Comparison of ENCODE assay signal across 12 cellular contexts in genomic region chr3:178676942-178677606, GRCh38.
A peak's percentile ranks its signal among the peaks of the same experiment; 100 is the strongest.
DNase-seq lines count a peak whose midpoint lies in the region; ATAC-seq, FAIRE-seq and TF ChIP-seq lines count a peak whose summit lies in the region.
"Had no signal": no experiment of that assay in that cellular context is flagged by ENCODE, and none has a peak within 500 bp of the region (broad histone marks: within the 10 kb centered on the region; RNA-seq: fewer than 3 reads in every experiment).

No MANE protein-coding gene starts in this region.

- FAIRE-seq in pancreas (lab: Jason Lieb, UNC), result no peak
- FAIRE-seq: H54 had no signal

- ATAC-seq in HG02623 (IDR thresholded peaks at IDR 0.05; ENCODE audit: unreplicated experiment) (peak; percentile 64), HG03469 (IDR thresholded peaks at IDR 0.05; ENCODE audit: unreplicated experiment) (peak; percentile 33), pancreas (no peak)
- no peak for ATAC-seq in stimulated activated naive CD8-positive, alpha-beta T cell treated with anti-CD3 and anti-CD28 coated beads, Interleukin-15, amount 100 ng/mL, for 72 hours
- ATAC-seq in stimulated activated naive CD8-positive, alpha-beta T cell treated with anti-CD3 and anti-CD28 coated beads, Interleukin-15, Interleukin-2, amounts not matched to agents 100 U/mL and 50 U/mL, for 24 hours, result no peak
- ATAC-seq: activated T-cell treated with anti-CD3 and anti-CD28 coated beads, Interleukin-2, amount 50 U/mL, for 72 hours; esophagus mucosa had no signal

- intact Hi-C loops in pancreas (cut with DNase I) (no loop called here), esophagus squamous epithelium (cut with DNase I) (no loop called here)

- DNase-seq in GM10266 (ENCODE audit: extremely low spot score) (peak; percentile 51), GM19240 (ENCODE audit: insufficient read length, low spot score) (peak; percentile 4), pancreas (no peak), esophagus squamous epithelium (lab: John Stamatoyannopoulos, UW) (no peak)
- DNase-seq in stimulated activated naive CD8-positive, alpha-beta T cell treated with anti-CD3 and anti-CD28 coated beads, Interleukin-15, amount 100 ng/mL, for 72 hours, result no peak
- DNase-seq in stimulated activated naive CD8-positive, alpha-beta T cell treated with anti-CD3 and anti-CD28 coated beads, Interleukin-15, Interleukin-2, amounts not matched to agents 100 U/mL and 50 U/mL, for 24 hours, result no peak
- DNase-seq: activated T-cell treated with anti-CD3 and anti-CD28 coated beads, Interleukin-2, amount 50 U/mL, for 72 hours; NCI-H345 had no signal

- H3K9me3 Mint-ChIP-seq in stimulated activated naive CD8-positive, alpha-beta T cell treated with anti-CD3 and anti-CD28 coated beads, Interleukin-15, amount 100 ng/mL, for 72 hours, result no peaks in the 10 kb centered on the region
- H3K9me3 Mint-ChIP-seq: activated T-cell treated with anti-CD3 and anti-CD28 coated beads, Interleukin-2, amount 50 U/mL, for 72 hours had no signal

- H3K9me3 ChIP-seq in pancreas (no peaks in the 10 kb centered on the region), esophagus squamous epithelium (no peaks in the 10 kb centered on the region)

- TF ChIP-seq CTCF in GM10266 (IDR thresholded peaks at IDR 0.05; ENCODE audit: control insufficient read depth, insufficient read depth, low read depth, missing control alignments) (no peak), pancreas (IDR thresholded peaks at IDR 0.05) (no peak), esophagus squamous epithelium (IDR thresholded peaks at IDR 0.05) (no peak)

- no peak for TF ChIP-seq POLR2A in esophagus squamous epithelium (IDR thresholded peaks at IDR 0.05)

- no peak overlapping the region for H3K27ac ChIP-seq in pancreas
- no peak overlapping the region for H3K27ac ChIP-seq in esophagus squamous epithelium

- no peaks in the 10 kb centered on the region for H3K27me3 ChIP-seq in pancreas
- H3K27me3 ChIP-seq in esophagus squamous epithelium, result no peaks in the 10 kb centered on the region

- H3K4me3 Mint-ChIP-seq in stimulated activated naive CD8-positive, alpha-beta T cell treated with anti-CD3 and anti-CD28 coated beads, Interleukin-15, amount 100 ng/mL, for 72 hours, result no peak overlapping the region
- H3K4me3 Mint-ChIP-seq: activated T-cell treated with anti-CD3 and anti-CD28 coated beads, Interleukin-2, amount 50 U/mL, for 72 hours had no signal

- H3K4me3 ChIP-seq in pancreas, result no peak overlapping the region
- no peak overlapping the region for H3K4me3 ChIP-seq in esophagus squamous epithelium

- H3K36me3 ChIP-seq in pancreas (no peaks in the 10 kb centered on the region), esophagus squamous epithelium (no peaks in the 10 kb centered on the region)

- peaks cover 11% of the 10 kb centered on the region for H3K27me3 Mint-ChIP-seq in stimulated activated naive CD8-positive, alpha-beta T cell treated with anti-CD3 and anti-CD28 coated beads, Interleukin-15, amount 100 ng/mL, for 72 hours

- WGBS in pancreas, 2 donors, result 62 to 76% methylated on average over 7 of the region's 7 CpGs
- 62 to 77% methylated on average over 5 to 7 of the region's 7 CpGs for WGBS in esophagus squamous epithelium, 2 donors

- H3K27ac Mint-ChIP-seq in stimulated activated naive CD8-positive, alpha-beta T cell treated with anti-CD3 and anti-CD28 coated beads, Interleukin-15, amount 100 ng/mL, for 72 hours, result no peak overlapping the region
- H3K27ac Mint-ChIP-seq: activated T-cell treated with anti-CD3 and anti-CD28 coated beads, Interleukin-2, amount 50 U/mL, for 72 hours had no signal

- no peaks in the 10 kb centered on the region for H3K4me1 Mint-ChIP-seq in stimulated activated naive CD8-positive, alpha-beta T cell treated with anti-CD3 and anti-CD28 coated beads, Interleukin-15, amount 100 ng/mL, for 72 hours

- H3K4me1 ChIP-seq in pancreas (no peaks in the 10 kb centered on the region), esophagus squamous epithelium (peaks cover 0 to 1% (median 0%) of the 10 kb centered on the region in 3 donors)

Comparison
In these comparisons a context has a peak if more than half of its experiments do, and no peak if none do; other contexts are left out.
1. DNase-seq: peak in GM10266 (single experiment) and GM19240 (single experiment); none in stimulated activated naive CD8-positive, alpha-beta T cell treated with anti-CD3 and anti-CD28 coated beads, Interleukin-15, amount 100 ng/mL, for 72 hours (0 of 2), pancreas (0 of 6), esophagus squamous epithelium (single experiment) and stimulated activated naive CD8-positive, alpha-beta T cell treated with anti-CD3 and anti-CD28 coated beads, Interleukin-15, Interleukin-2, amounts not matched to agents 100 U/mL and 50 U/mL, for 24 hours (single experiment).
2. ATAC-seq: peak in HG02623 (single experiment) and HG03469 (single experiment); none in stimulated activated naive CD8-positive, alpha-beta T cell treated with anti-CD3 and anti-CD28 coated beads, Interleukin-15, amount 100 ng/mL, for 72 hours (single experiment), pancreas (0 of 4) and stimulated activated naive CD8-positive, alpha-beta T cell treated with anti-CD3 and anti-CD28 coated beads, Interleukin-15, Interleukin-2, amounts not matched to agents 100 U/mL and 50 U/mL, for 24 hours (single experiment).